ENCODE assay signal across 8 cellular contexts in genomic region chr4:38671594-38671943, GRCh38. TPM values are rescaled to one million over a fixed set of nuclear protein-coding genes. Genes with fewer than 3 reads are reported as not detected.
A peak's percentile ranks its signal among the peaks of the same experiment; 100 is the strongest.
DNase-seq lines count a peak whose midpoint lies in the region; ATAC-seq and TF ChIP-seq lines count a peak whose summit lies in the region.
"Had no signal": no experiment of that assay in that cellular context is flagged by ENCODE, and none has a peak within 500 bp of the region (broad histone marks: within the 10 kb centered on the region; RNA-seq: fewer than 3 reads in every experiment).

No MANE protein-coding gene starts in this region.

- no peak overlapping the region for H2BK20ac ChIP-seq in H9 (ENCODE audit: low read depth, low read length, poor library complexity, severe bottlenecking)

- TF ChIP-seq CTCF in H9 (conservative IDR thresholded peaks at IDR 0.05) = no peak

- H3K56ac ChIP-seq in H9 (ENCODE audit: insufficient read length, low read depth, low read length) = no peak overlapping the region

- H3K79me2 ChIP-seq in H9 (ENCODE audit: insufficient read depth, low read length) = peaks cover 19% of the 10 kb centered on the region; the same call in 1 of the 2 replicates

- H2BK120ac ChIP-seq in H9 (ENCODE audit: low read depth, low read length, poor library complexity, severe bottlenecking) = no peak overlapping the region

- H3K4me3 Mint-ChIP-seq in H9 = no peak overlapping the region
- peak overlapping the region; percentile 40 for H3K4me3 Mint-ChIP-seq in stimulated activated memory B cell treated with anti-CD40 and anti-IgM and Interleukin-4, amounts not matched to agents 10 μg/mL and 1 μg/mL and 100 μg/mL, for 72 hours

- peak overlapping the region in 2 of 3 experiments; percentile 36 to 57; a peak in 4 of 7 replicates for H3K27ac Mint-ChIP-seq in H9
- H3K27ac Mint-ChIP-seq in activated naive CD4-positive, alpha-beta T cell treated with anti-CD3 and anti-CD28 coated beads, Interleukin-2, amount 50 U/mL, for 72 hours = peak overlapping the region; percentile 83 to 85
- H3K27ac Mint-ChIP-seq in stimulated activated memory B cell treated with anti-CD40 and anti-IgM and Interleukin-4, amounts not matched to agents 10 μg/mL and 1 μg/mL and 100 μg/mL, for 72 hours = peak overlapping the region; percentile 83

- H3K9me3 Mint-ChIP-seq in H9 = no peaks in the 10 kb centered on the region
- no peaks in the 10 kb centered on the region for H3K9me3 Mint-ChIP-seq in activated naive CD4-positive, alpha-beta T cell treated with anti-CD3 and anti-CD28 coated beads, Interleukin-2, amount 50 U/mL, for 72 hours
- no peaks in the 10 kb centered on the region for H3K9me3 Mint-ChIP-seq in stimulated activated memory B cell treated with anti-CD40 and anti-IgM and Interleukin-4, amounts not matched to agents 10 μg/mL and 1 μg/mL and 100 μg/mL, for 72 hours

- no peak overlapping the region for H4K91ac ChIP-seq in H9 (ENCODE audit: insufficient read length, low read depth, low read length)

- ATAC-seq in activated naive CD4-positive, alpha-beta T cell treated with anti-CD3 and anti-CD28 coated beads, Interleukin-2, amount 50 U/mL, for 72 hours = peak; percentile 38 to 59
- no peak for ATAC-seq in stimulated activated memory B cell treated with anti-CD40 and anti-IgM and Interleukin-4, amounts not matched to agents 10 μg/mL and 1 μg/mL and 100 μg/mL, for 72 hours
- no peak for ATAC-seq in GM19397 (IDR thresholded peaks at IDR 0.05; ENCODE audit: unreplicated experiment)

- H4K8ac ChIP-seq in H9 (replicated peaks; ENCODE audit: insufficient read length, low read depth, low read length) = no peak overlapping the region

- DNase-seq in H9 (no peak), islet precursor cell (no peak), germinal center (ENCODE audit: low spot score) (no peak)
- DNase-seq in activated naive CD4-positive, alpha-beta T cell treated with anti-CD3 and anti-CD28 coated beads, Interleukin-2, amount 50 U/mL, for 72 hours (ENCODE audit: low spot score in 2 of 2) = no peak
- DNase-seq: KBM-7 had no signal

- peaks cover 6% of the 10 kb centered on the region for H3K79me1 ChIP-seq in H9 (ENCODE audit: insufficient read depth, low read depth, low read length, poor library complexity, severe bottlenecking)

- H3K4ac ChIP-seq in H9 (ENCODE audit: low read depth, low read length) = no peak overlapping the region

- no peak overlapping the region for H4K5ac ChIP-seq in H9 (ENCODE audit: insufficient read length, low read depth, low read length)

- no peak overlapping the region for H2AFZ ChIP-seq in H9 (ENCODE audit: low read length)

- no peak overlapping the region for H2BK5ac ChIP-seq in H9 (ENCODE audit: insufficient read length, low read length)

- H2BK12ac ChIP-seq in H9 (ENCODE audit: insufficient read length, low read depth, low read length) = no peak overlapping the region

- no peak overlapping the region for H2AK5ac ChIP-seq in H9 (ENCODE audit: insufficient read length, low read length)

- H3K9ac ChIP-seq in H9 (ENCODE audit: extremely low read depth, insufficient read length, low read length) = no peak overlapping the region

- H3T11ph ChIP-seq in H9 (ENCODE audit: low read length) = no peak overlapping the region

- no peaks in the 10 kb centered on the region for H3K23me2 ChIP-seq in H9 (ENCODE audit: insufficient read length, low read depth, low read length, poor library complexity, severe bottlenecking)

- no peak overlapping the region for H3K4me2 ChIP-seq in H9 (ENCODE audit: insufficient read depth, insufficient read length, low read length)

- H3K27me3 Mint-ChIP-seq in H9 (ENCODE audit: low read depth) = no peaks in the 10 kb centered on the region
- H3K27me3 Mint-ChIP-seq in stimulated activated memory B cell treated with anti-CD40 and anti-IgM and Interleukin-4, amounts not matched to agents 10 μg/mL and 1 μg/mL and 100 μg/mL, for 72 hours = no peaks in the 10 kb centered on the region

- H2BK15ac ChIP-seq in H9 (ENCODE audit: low read depth, low read length) = no peak overlapping the region

- H3K18ac ChIP-seq in H9 (ENCODE audit: insufficient read length, low read depth, low read length) = peak overlapping the region; percentile 35

- H3K36me3 Mint-ChIP-seq in H9 (ENCODE audit: insufficient read depth in 1 of 3, low read depth in 3 of 3) = peaks cover 0 to 2% (median 0%) of the 10 kb centered on the region in 3 experiments; a peak in 2 of 7 replicates
- H3K36me3 Mint-ChIP-seq in activated naive CD4-positive, alpha-beta T cell treated with anti-CD3 and anti-CD28 coated beads, Interleukin-2, amount 50 U/mL, for 72 hours = no peaks in the 10 kb centered on the region
- no peaks in the 10 kb centered on the region for H3K36me3 Mint-ChIP-seq in stimulated activated memory B cell treated with anti-CD40 and anti-IgM and Interleukin-4, amounts not matched to agents 10 μg/mL and 1 μg/mL and 100 μg/mL, for 72 hours

- H3K27me3 ChIP-seq in H9 (ENCODE audit: insufficient read depth, low read length) (no peaks in the 10 kb centered on the region), layer of hippocampus (ENCODE audit: control insufficient read depth, insufficient read depth, low read length) (no peaks in the 10 kb centered on the region)

- peaks cover 19% of the 10 kb centered on the region for H3K4me1 ChIP-seq in H9 (ENCODE audit: insufficient read depth, low read length)

- no peak overlapping the region for H3K23ac ChIP-seq in H9 (ENCODE audit: insufficient read length, low read depth, low read length)

- H3K14ac ChIP-seq in H9 (ENCODE audit: insufficient read depth, low read length) = peak overlapping the region; percentile 5; the same call in 1 of the 2 replicates

- H4K20me1 ChIP-seq in H9 (ENCODE audit: control insufficient read depth, insufficient read depth, insufficient read length) = no peaks in the 10 kb centered on the region

- no peak overlapping the region for H3K27ac ChIP-seq in H9 (ENCODE audit: insufficient read length, low read depth, low read length)
- peak overlapping the region; percentile 81 for H3K27ac ChIP-seq in layer of hippocampus (ENCODE audit: low read depth, low read length)

- H3K9me3 ChIP-seq in H9 (ENCODE audit: control insufficient read depth, low read depth, low read length) = no peaks in the 10 kb centered on the region

- peaks cover 79 to 87% of the 10 kb centered on the region in 2 experiments for H3K4me1 Mint-ChIP-seq in H9
- H3K4me1 Mint-ChIP-seq in stimulated activated memory B cell treated with anti-CD40 and anti-IgM and Interleukin-4, amounts not matched to agents 10 μg/mL and 1 μg/mL and 100 μg/mL, for 72 hours = peaks cover 78% of the 10 kb centered on the region

- WGBS in H9 (ENCODE audit: extremely low coverage, insufficient read length, low lambda C conversion rate) = no CpG with 5 or more reads among the region's 5 CpGs

RNA-seq across cellular contexts. Expression of gene KLF3, which starts 7.6 kb away (rescaled TPM):
- total RNA-seq in H9 (2021) = 26.2 and 29.0 TPM in 2 replicates
- total RNA-seq in activated naive CD4-positive, alpha-beta T cell treated with anti-CD3 and anti-CD28 coated beads, Interleukin-2, amount 50 U/mL, for 72 hours = 10 to 100 TPM in 1 of 2 donors, 1 to 10 TPM in 1; 6.9 to 10.1 TPM

Comparison
In these comparisons a context has a peak if more than half of its experiments do, and no peak if none do; other contexts are left out.
1. ATAC-seq: peak in activated naive CD4-positive, alpha-beta T cell treated with anti-CD3 and anti-CD28 coated beads, Interleukin-2, amount 50 U/mL, for 72 hours (2 of 2); none in stimulated activated memory B cell treated with anti-CD40 and anti-IgM and Interleukin-4, amounts not matched to agents 10 μg/mL and 1 μg/mL and 100 μg/mL, for 72 hours (single experiment) and GM19397 (single experiment).
2. Peak in every context shown above with its lines, with median percentiles within 50 percentile points of each other: H3K27ac Mint-ChIP-seq.